Comparison of ENCODE assay signal across 1 cellular context in the genomic region with DNA sequence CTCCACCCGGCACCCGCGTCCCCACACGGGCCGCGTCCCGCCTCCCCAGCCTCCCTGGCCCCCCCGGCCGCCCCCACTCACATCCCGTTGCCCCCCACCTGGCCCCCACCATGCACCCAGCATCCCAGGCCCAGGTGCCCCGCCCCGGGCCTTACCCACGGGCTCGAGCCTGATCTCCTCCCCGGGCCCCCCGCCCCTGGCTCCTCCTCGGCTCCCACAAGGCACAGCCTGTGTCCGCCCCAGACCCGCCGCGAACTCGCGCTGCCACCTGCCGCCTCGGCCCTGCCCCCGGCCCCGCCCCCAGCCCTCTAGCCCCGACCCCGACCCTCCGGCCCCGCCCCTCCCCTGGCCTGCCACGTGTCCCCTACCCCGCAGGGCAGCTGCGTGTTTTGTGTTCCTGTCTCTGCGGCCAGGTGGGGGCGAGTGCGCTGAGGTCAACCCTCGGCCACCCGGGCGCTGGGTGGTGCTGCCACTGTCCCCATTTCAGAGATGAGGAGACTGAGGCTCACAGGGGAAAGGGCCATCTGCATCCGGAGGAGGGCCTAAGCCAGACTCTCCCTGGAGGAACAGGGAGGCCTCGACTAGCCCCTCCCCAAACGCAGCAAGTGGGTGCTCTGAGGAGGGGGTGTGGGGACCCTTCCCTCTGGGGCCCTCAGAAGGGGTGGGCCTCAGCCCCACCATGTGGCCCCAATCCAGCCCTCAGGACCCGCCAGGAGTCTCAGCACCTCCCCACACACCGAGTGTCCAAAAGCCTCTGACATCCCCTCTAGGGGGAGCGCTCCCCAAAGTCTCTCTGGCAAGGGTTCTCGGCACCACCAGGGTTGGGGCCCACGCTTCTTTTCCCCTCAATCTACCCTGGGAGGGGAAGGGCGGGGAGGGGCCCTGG.
A peak's percentile ranks its signal among the peaks of the same experiment; 100 is the strongest.
TF ChIP-seq lines count a peak whose summit lies in the region.

No MANE protein-coding gene starts in this region.

TF ChIP-seq in HepG2, 621 proteins besides CTCF, POLR2A, EP300 and RAD21 (continued from another document and continues in another):
- TF ChIP-seq, protein P1, sequence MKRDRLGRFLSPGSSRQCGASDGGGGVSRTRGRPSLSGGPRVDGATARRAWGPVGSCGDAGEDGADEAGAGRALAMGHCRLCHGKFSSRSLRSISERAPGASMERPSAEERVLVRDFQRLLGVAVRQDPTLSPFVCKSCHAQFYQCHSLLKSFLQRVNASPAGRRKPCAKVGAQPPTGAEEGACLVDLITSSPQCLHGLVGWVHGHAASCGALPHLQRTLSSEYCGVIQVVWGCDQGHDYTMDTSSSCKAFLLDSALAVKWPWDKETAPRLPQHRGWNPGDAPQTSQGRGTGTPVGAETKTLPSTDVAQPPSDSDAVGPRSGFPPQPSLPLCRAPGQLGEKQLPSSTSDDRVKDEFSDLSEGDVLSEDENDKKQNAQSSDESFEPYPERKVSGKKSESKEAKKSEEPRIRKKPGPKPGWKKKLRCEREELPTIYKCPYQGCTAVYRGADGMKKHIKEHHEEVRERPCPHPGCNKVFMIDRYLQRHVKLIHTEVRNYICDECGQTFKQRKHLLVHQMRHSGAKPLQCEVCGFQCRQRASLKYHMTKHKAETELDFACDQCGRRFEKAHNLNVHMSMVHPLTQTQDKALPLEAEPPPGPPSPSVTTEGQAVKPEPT (CRISPR knock-in tag; IDR thresholded peaks at IDR 0.05; ENCODE audit: low read depth) = no peak
- TF ChIP-seq MXI1 (IDR thresholded peaks at IDR 0.05; ENCODE audit: borderline replicate concordance, low read depth, low read length) (peak; percentile 41; the same call in 1 of the 3 replicates), ZNF224 (CRISPR knock-in tag; IDR thresholded peaks at IDR 0.05) (no peak), NAIF1 (CRISPR knock-in tag; IDR thresholded peaks at IDR 0.05; ENCODE audit: borderline replicate concordance) (no peak), KMT2B (CRISPR knock-in tag; IDR thresholded peaks at IDR 0.05) (no peak), ZFP90 (CRISPR knock-in tag; IDR thresholded peaks at IDR 0.05; ENCODE audit: borderline replicate concordance) (no peak), CBX1 (IDR thresholded peaks at IDR 0.05; ENCODE audit: low read depth) (peak; percentile 67), PHB2 (IDR thresholded peaks at IDR 0.05; ENCODE audit: partially characterized antibody) (no peak), TOPORS (CRISPR knock-in tag; IDR thresholded peaks at IDR 0.05) (no peak), PAF1 (CRISPR knock-in tag; IDR thresholded peaks at IDR 0.05) (no peak), ZKSCAN8 (CRISPR knock-in tag; IDR thresholded peaks at IDR 0.05; ENCODE audit: borderline replicate concordance) (no peak), NFE2 (CRISPR knock-in tag; IDR thresholded peaks at IDR 0.05) (no peak), NR2F1 (CRISPR knock-in tag; IDR thresholded peaks at IDR 0.05) (peak in 1 of 2 experiments; percentile 13; a peak in 1 of 4 replicates), FOXK2 (IDR thresholded peaks at IDR 0.05) (no peak), RARG (CRISPR knock-in tag; IDR thresholded peaks at IDR 0.05; ENCODE audit: low read depth) (no peak), CHD2 (IDR thresholded peaks at IDR 0.05; ENCODE audit: low read depth, low read length) (no peak), ZNF777 (CRISPR knock-in tag; IDR thresholded peaks at IDR 0.05) (no peak), ZSCAN22 (CRISPR knock-in tag; IDR thresholded peaks at IDR 0.05) (no peak), GTF2F1 (IDR thresholded peaks at IDR 0.05; ENCODE audit: low read length) (no peak), ZNF773 (CRISPR knock-in tag; IDR thresholded peaks at IDR 0.05; ENCODE audit: borderline replicate concordance) (no peak), ZEB1 (IDR thresholded peaks at IDR 0.05; ENCODE audit: insufficient replicate concordance, low read depth) (no peak), ZNF225 (CRISPR knock-in tag; IDR thresholded peaks at IDR 0.05) (no peak), ZNF207 (IDR thresholded peaks at IDR 0.05; ENCODE audit: borderline replicate concordance) (no peak)
- TF ChIP-seq, protein P2, sequence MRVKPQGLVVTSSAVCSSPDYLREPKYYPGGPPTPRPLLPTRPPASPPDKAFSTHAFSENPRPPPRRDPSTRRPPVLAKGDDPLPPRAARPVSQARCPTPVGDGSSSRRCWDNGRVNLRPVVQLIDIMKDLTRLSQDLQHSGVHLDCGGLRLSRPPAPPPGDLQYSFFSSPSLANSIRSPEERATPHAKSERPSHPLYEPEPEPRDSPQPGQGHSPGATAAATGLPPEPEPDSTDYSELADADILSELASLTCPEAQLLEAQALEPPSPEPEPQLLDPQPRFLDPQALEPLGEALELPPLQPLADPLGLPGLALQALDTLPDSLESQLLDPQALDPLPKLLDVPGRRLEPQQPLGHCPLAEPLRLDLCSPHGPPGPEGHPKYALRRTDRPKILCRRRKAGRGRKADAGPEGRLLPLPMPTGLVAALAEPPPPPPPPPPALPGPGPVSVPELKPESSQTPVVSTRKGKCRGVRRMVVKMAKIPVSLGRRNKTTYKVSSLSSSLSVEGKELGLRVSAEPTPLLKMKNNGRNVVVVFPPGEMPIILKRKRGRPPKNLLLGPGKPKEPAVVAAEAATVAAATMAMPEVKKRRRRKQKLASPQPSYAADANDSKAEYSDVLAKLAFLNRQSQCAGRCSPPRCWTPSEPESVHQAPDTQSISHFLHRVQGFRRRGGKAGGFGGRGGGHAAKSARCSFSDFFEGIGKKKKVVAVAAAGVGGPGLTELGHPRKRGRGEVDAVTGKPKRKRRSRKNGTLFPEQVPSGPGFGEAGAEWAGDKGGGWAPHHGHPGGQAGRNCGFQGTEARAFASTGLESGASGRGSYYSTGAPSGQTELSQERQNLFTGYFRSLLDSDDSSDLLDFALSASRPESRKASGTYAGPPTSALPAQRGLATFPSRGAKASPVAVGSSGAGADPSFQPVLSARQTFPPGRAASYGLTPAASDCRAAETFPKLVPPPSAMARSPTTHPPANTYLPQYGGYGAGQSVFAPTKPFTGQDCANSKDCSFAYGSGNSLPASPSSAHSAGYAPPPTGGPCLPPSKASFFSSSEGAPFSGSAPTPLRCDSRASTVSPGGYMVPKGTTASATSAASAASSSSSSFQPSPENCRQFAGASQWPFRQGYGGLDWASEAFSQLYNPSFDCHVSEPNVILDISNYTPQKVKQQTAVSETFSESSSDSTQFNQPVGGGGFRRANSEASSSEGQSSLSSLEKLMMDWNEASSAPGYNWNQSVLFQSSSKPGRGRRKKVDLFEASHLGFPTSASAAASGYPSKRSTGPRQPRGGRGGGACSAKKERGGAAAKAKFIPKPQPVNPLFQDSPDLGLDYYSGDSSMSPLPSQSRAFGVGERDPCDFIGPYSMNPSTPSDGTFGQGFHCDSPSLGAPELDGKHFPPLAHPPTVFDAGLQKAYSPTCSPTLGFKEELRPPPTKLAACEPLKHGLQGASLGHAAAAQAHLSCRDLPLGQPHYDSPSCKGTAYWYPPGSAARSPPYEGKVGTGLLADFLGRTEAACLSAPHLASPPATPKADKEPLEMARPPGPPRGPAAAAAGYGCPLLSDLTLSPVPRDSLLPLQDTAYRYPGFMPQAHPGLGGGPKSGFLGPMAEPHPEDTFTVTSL (CRISPR knock-in tag; IDR thresholded peaks at IDR 0.05; ENCODE audit: borderline replicate concordance) = no peak
- TF ChIP-seq, protein P3, sequence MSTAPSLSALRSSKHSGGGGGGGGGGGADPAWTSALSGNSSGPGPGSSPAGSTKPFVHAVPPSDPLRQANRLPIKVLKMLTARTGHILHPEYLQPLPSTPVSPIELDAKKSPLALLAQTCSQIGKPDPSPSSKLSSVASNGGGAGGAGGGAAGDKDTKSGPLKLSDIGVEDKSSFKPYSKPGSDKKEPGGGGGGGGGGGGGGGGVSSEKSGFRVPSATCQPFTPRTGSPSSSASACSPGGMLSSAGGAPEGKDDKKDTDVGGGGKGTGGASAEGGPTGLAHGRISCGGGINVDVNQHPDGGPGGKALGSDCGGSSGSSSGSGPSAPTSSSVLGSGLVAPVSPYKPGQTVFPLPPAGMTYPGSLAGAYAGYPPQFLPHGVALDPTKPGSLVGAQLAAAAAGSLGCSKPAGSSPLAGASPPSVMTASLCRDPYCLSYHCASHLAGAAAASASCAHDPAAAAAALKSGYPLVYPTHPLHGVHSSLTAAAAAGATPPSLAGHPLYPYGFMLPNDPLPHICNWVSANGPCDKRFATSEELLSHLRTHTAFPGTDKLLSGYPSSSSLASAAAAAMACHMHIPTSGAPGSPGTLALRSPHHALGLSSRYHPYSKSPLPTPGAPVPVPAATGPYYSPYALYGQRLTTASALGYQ (CRISPR knock-in tag; IDR thresholded peaks at IDR 0.05) = no peak
- TF ChIP-seq, protein P4, sequence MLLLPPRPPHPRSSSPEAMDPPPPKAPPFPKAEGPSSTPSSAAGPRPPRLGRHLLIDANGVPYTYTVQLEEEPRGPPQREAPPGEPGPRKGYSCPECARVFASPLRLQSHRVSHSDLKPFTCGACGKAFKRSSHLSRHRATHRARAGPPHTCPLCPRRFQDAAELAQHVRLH (CRISPR knock-in tag; IDR thresholded peaks at IDR 0.05; ENCODE audit: borderline replicate concordance, low read depth) = no peak; the same call in 1 of the 2 replicates
- TF ChIP-seq, protein P5, sequence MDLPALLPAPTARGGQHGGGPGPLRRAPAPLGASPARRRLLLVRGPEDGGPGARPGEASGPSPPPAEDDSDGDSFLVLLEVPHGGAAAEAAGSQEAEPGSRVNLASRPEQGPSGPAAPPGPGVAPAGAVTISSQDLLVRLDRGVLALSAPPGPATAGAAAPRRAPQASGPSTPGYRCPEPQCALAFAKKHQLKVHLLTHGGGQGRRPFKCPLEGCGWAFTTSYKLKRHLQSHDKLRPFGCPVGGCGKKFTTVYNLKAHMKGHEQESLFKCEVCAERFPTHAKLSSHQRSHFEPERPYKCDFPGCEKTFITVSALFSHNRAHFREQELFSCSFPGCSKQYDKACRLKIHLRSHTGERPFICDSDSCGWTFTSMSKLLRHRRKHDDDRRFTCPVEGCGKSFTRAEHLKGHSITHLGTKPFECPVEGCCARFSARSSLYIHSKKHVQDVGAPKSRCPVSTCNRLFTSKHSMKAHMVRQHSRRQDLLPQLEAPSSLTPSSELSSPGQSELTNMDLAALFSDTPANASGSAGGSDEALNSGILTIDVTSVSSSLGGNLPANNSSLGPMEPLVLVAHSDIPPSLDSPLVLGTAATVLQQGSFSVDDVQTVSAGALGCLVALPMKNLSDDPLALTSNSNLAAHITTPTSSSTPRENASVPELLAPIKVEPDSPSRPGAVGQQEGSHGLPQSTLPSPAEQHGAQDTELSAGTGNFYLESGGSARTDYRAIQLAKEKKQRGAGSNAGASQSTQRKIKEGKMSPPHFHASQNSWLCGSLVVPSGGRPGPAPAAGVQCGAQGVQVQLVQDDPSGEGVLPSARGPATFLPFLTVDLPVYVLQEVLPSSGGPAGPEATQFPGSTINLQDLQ (CRISPR knock-in tag; IDR thresholded peaks at IDR 0.05) = no peak
- TF ChIP-seq, protein P6, sequence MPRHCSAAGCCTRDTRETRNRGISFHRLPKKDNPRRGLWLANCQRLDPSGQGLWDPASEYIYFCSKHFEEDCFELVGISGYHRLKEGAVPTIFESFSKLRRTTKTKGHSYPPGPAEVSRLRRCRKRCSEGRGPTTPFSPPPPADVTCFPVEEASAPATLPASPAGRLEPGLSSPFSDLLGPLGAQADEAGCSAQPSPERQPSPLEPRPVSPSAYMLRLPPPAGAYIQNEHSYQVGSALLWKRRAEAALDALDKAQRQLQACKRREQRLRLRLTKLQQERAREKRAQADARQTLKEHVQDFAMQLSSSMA (CRISPR knock-in tag; IDR thresholded peaks at IDR 0.05) = no peak
- TF ChIP-seq, protein P7, sequence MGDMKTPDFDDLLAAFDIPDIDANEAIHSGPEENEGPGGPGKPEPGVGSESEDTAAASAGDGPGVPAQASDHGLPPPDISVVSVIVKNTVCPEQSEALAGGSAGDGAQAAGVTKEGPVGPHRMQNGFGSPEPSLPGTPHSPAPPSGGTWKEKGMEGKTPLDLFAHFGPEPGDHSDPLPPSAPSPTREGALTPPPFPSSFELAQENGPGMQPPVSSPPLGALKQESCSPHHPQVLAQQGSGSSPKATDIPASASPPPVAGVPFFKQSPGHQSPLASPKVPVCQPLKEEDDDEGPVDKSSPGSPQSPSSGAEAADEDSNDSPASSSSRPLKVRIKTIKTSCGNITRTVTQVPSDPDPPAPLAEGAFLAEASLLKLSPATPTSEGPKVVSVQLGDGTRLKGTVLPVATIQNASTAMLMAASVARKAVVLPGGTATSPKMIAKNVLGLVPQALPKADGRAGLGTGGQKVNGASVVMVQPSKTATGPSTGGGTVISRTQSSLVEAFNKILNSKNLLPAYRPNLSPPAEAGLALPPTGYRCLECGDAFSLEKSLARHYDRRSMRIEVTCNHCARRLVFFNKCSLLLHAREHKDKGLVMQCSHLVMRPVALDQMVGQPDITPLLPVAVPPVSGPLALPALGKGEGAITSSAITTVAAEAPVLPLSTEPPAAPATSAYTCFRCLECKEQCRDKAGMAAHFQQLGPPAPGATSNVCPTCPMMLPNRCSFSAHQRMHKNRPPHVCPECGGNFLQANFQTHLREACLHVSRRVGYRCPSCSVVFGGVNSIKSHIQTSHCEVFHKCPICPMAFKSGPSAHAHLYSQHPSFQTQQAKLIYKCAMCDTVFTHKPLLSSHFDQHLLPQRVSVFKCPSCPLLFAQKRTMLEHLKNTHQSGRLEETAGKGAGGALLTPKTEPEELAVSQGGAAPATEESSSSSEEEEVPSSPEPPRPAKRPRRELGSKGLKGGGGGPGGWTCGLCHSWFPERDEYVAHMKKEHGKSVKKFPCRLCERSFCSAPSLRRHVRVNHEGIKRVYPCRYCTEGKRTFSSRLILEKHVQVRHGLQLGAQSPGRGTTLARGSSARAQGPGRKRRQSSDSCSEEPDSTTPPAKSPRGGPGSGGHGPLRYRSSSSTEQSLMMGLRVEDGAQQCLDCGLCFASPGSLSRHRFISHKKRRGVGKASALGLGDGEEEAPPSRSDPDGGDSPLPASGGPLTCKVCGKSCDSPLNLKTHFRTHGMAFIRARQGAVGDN (CRISPR knock-in tag; IDR thresholded peaks at IDR 0.05) = no peak; the same call in none of the 2 replicates
- TF ChIP-seq, protein P8, sequence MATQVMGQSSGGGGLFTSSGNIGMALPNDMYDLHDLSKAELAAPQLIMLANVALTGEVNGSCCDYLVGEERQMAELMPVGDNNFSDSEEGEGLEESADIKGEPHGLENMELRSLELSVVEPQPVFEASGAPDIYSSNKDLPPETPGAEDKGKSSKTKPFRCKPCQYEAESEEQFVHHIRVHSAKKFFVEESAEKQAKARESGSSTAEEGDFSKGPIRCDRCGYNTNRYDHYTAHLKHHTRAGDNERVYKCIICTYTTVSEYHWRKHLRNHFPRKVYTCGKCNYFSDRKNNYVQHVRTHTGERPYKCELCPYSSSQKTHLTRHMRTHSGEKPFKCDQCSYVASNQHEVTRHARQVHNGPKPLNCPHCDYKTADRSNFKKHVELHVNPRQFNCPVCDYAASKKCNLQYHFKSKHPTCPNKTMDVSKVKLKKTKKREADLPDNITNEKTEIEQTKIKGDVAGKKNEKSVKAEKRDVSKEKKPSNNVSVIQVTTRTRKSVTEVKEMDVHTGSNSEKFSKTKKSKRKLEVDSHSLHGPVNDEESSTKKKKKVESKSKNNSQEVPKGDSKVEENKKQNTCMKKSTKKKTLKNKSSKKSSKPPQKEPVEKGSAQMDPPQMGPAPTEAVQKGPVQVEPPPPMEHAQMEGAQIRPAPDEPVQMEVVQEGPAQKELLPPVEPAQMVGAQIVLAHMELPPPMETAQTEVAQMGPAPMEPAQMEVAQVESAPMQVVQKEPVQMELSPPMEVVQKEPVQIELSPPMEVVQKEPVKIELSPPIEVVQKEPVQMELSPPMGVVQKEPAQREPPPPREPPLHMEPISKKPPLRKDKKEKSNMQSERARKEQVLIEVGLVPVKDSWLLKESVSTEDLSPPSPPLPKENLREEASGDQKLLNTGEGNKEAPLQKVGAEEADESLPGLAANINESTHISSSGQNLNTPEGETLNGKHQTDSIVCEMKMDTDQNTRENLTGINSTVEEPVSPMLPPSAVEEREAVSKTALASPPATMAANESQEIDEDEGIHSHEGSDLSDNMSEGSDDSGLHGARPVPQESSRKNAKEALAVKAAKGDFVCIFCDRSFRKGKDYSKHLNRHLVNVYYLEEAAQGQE (IDR thresholded peaks at IDR 0.05; ENCODE audit: borderline replicate concordance in 1 of 2, low read depth in 1 of 2, low read length in 2 of 2) = no peak
